Comparison of ENCODE assay signal across 20 cellular contexts in the genomic region with DNA sequence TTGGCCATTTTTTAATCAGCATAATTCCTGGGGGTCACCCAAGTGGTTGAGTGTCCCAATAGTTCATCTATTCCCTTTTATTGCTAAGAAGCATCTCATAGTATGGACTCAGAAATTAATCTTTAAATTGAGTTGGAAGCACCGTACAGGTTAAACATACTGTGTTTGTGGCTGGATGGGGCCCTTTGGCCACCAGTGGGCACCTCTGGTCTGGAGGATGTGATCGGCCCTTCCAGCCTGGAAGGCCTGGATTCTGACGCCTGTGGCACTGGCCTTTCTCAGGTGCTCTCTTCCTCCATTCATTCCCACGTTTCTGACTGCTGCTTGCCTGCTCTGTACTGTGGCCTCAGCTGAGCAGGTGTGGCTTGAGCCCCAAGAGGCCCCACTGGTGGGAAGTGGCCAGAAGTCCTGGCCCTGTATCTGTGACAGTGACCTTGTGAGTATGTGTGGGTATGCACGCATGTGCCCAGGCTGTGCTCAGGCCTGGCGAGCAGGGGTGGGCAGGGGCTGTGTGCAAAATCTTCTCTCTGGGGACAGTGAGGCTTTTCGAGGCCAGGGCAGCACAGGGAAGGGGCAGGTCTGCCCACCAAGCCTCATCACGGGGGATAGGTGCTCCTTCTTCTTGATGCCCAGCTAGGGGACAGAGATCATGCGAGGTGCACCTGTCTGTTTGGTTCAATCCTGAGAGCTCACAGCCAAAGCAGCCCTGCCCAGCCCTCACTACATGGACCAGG. TPM values are rescaled to one million over a fixed set of nuclear protein-coding genes. Genes with fewer than 3 reads are reported as not detected.
DNase-seq lines count a peak whose midpoint lies in the region; ATAC-seq and TF ChIP-seq lines count a peak whose summit lies in the region.
"Had no signal": no experiment of that assay in that cellular context is flagged by ENCODE, and none has a peak within 500 bp of the region (broad histone marks: within the 10 kb centered on the region; RNA-seq: fewer than 3 reads in every experiment).

No MANE protein-coding gene starts in this region.

- H3K27me3 ChIP-seq in cardiac muscle cell (no peaks in the 10 kb centered on the region), right atrium auricular region (no peaks in the 10 kb centered on the region), tibial artery (no peaks in the 10 kb centered on the region), Peyer's patch (no peaks in the 10 kb centered on the region)
- H3K27me3 ChIP-seq: dorsolateral prefrontal cortex, SJCRH30 had no signal

- peak; percentile 44 for ATAC-seq in left colon
- ATAC-seq: left lung had no signal

- H3K27ac ChIP-seq in cardiac muscle cell (peak overlapping the region; percentile 77), right atrium auricular region (no peak overlapping the region), tibial artery (peak overlapping the region; percentile 46 to 59), Peyer's patch (no peak overlapping the region)
- H3K27ac ChIP-seq: dorsolateral prefrontal cortex, left lung, prostate gland, SJCRH30 had no signal

- TF ChIP-seq CTCF in cardiac muscle cell (IDR thresholded peaks at IDR 0.05; ENCODE audit: low read depth, low read length) (no peak), right atrium auricular region (IDR thresholded peaks at IDR 0.05) (no peak), cardiac fibroblast (IDR thresholded peaks at IDR 0.05; ENCODE audit: low read depth, low read length) (peak; percentile 10), tibial artery (IDR thresholded peaks at IDR 0.05) (no peak), Peyer's patch (IDR thresholded peaks at IDR 0.05) (no peak)

- DNase-seq in cardiac muscle cell (ENCODE audit: low read depth in 1 of 2, low spot score in 1 of 2) (no peak), right atrium auricular region (ENCODE audit: low spot score) (no peak), cardiac fibroblast (ENCODE audit: low read depth in 2 of 2) (no peak), left colon (no peak), tibial artery (no peak), SIG-M5 treated with dmso at 0.1 percent for 504 hours (lab: John Stamatoyannopoulos, UW; ENCODE audit: unreplicated experiment) (no peak), NCI-H1436 (lab: John Stamatoyannopoulos, UW) (no peak), Peyer's patch (no peak)
- DNase-seq: activated CD4-positive, alpha-beta T cell treated with anti-CD3 and anti-CD28 coated beads for 4 hours; activated naive CD4-positive, alpha-beta T cell treated with Interleukin-2 at 50 U/mL for 16 hours; dorsolateral prefrontal cortex; NCI-H1436 treated with DMSO at 0.1 percent for 48 hours; NK-92 treated with Interleukin-12 subunit alpha and Interleukin-12 subunit beta, amount 100 ng/mL, for 24 hours; SJCRH30; stimulated activated naive CD4-positive, alpha-beta T cell; T1000 had no signal

- no peak for TF ChIP-seq POLR2A in Peyer's patch (IDR thresholded peaks at IDR 0.05)

- intact Hi-C loops in left colon (cut with DNase I, micrococcal nuclease) (no loop called here), tibial artery (cut with DNase I; ENCODE audit: low total_unique reads) (loop anchor here (10.0 kb wide), 1 partner anchor 396 kb away; a partner anchor contains a TSS)

- H3K36me3 ChIP-seq in cardiac muscle cell = peaks cover 85% of the 10 kb centered on the region
- H3K36me3 ChIP-seq in right atrium auricular region = peaks cover 79% of the 10 kb centered on the region
- peaks cover 51 to 90% (median 80%) of the 10 kb centered on the region in 3 donors for H3K36me3 ChIP-seq in tibial artery
- no peaks in the 10 kb centered on the region for H3K36me3 ChIP-seq in Peyer's patch
- H3K36me3 ChIP-seq: left lung, prostate gland, SJCRH30 had no signal

- H3K4me1 ChIP-seq in cardiac muscle cell (ENCODE audit: low read depth) (peaks cover 5% of the 10 kb centered on the region), right atrium auricular region (peaks cover 0 to 36% of the 10 kb centered on the region in 2 donors), tibial artery (peaks cover 0 to 16% (median 2%) of the 10 kb centered on the region in 4 donors), Peyer's patch (no peaks in the 10 kb centered on the region)
- H3K4me1 ChIP-seq: left lung, prostate gland, SJCRH30 had no signal

- H3K9me3 ChIP-seq in cardiac muscle cell (ENCODE audit: low read depth) (no peaks in the 10 kb centered on the region), right atrium auricular region (no peaks in the 10 kb centered on the region), tibial artery (no peaks in the 10 kb centered on the region), Peyer's patch (no peaks in the 10 kb centered on the region)
- H3K9me3 ChIP-seq: left lung, prostate gland, SJCRH30 had no signal

- H3K4me3 ChIP-seq in cardiac muscle cell (no peak overlapping the region), right atrium auricular region (no peak overlapping the region), cardiac fibroblast (replicated peaks in 1 of 2; ENCODE audit: low read depth in 2 of 2, low read length in 2 of 2) (no peak overlapping the region), tibial artery (no peak overlapping the region), Peyer's patch (no peak overlapping the region)
- H3K4me3 ChIP-seq: dorsolateral prefrontal cortex, left lung, prostate gland, SJCRH30 had no signal

RNA-seq across cellular contexts. Expression of a gene that starts 30.1 kb away (rescaled TPM):
- total RNA-seq in cardiac muscle cell (202 and 213 TPM in 2 replicates), right atrium auricular region (100 to 1,000 TPM; 448 to 908 TPM), left colon (1 to 10 TPM in 1 of 2 donors, under 1 TPM in 1; 0.31 to 4.3 TPM), Peyer's patch (1 to 10 TPM; 1.3 to 9.1 (median 2.3) TPM)
- polyA plus RNA-seq in cardiac muscle cell = 266 and 317 TPM in 2 replicates

RNA-seq across cellular contexts. Expression of a gene that starts 44.0 kb away (rescaled TPM):
- total RNA-seq in cardiac muscle cell = 0.18 TPM in 1 of 2 replicates, not detected in the other
- 0.24 TPM in 1 of 2 replicates, not detected in the other for polyA plus RNA-seq in cardiac muscle cell
- under 1 TPM; 0.19 to 0.31 TPM for total RNA-seq in right atrium auricular region
- under 1 TPM; 0.15 to 0.20 TPM for total RNA-seq in left colon
- not detected for total RNA-seq in Peyer's patch
- total RNA-seq: left lung, myocyte, prostate gland, SJCRH30, ureter had no signal

RNA-seq across cellular contexts. Expression of a gene that starts 58.0 kb away (rescaled TPM):
- total RNA-seq in cardiac muscle cell (37.0 and 39.4 TPM in 2 replicates), right atrium auricular region (10 to 100 TPM; 28.6 to 41.2 TPM), left colon (10 to 100 TPM; 38.9 to 50.9 TPM), Peyer's patch (10 to 100 TPM; 17.1 to 40.1 (median 24.9) TPM)
- 35.6 and 54.2 TPM in 2 replicates for polyA plus RNA-seq in cardiac muscle cell

Comparison
In these comparisons a context has a peak if more than half of its experiments do, and no peak if none do; other contexts are left out.
1. H3K27ac ChIP-seq: peak in cardiac muscle cell (single experiment) and tibial artery (2 of 2); none in right atrium auricular region (0 of 2) and Peyer's patch (0 of 4).
2. RNA of a gene that starts 30.1 kb away (total RNA-seq): 448 to 908 TPM in right atrium auricular region and 202 to 213 TPM in cardiac muscle cell; 0.31 to 4.3 TPM in left colon and 1.3 to 9.1 TPM in Peyer's patch; every median in the first group is over 10 times any median in the second.